Comparison of ENCODE assay signal across 18 cellular contexts in genomic region chr2:126775300-126775985, GRCh38.
DNase-seq lines count a peak whose midpoint lies in the region; ATAC-seq, FAIRE-seq and TF ChIP-seq lines count a peak whose summit lies in the region.
"Had no signal": no experiment of that assay in that cellular context is flagged by ENCODE, and none has a peak within 500 bp of the region (broad histone marks: within the 10 kb centered on the region; RNA-seq: fewer than 3 reads in every experiment).

No MANE protein-coding gene starts in this region.

- intact Hi-C loops in kidney (cut with DNase I): loop anchor here (5.0 kb wide), 1 partner anchor 248 kb away; no protein-coding TSS in a partner anchor
- intact Hi-C loops in left lung (cut with DNase I): no loop called here

- no peaks in the 10 kb centered on the region for H3K4me1 ChIP-seq in kidney (ENCODE audit: control insufficient read depth in 1 of 2, insufficient read depth in 1 of 2, low read depth in 1 of 2, low read length in 2 of 2)
- peaks cover 0 to 18% of the 10 kb centered on the region in 2 donors for H3K4me1 ChIP-seq in left lung
- H3K4me1 ChIP-seq: colonic mucosa, uterus had no signal

- H3K27ac Mint-ChIP-seq in activated CD8-positive, alpha-beta T cell treated with anti-CD3 and anti-CD28 coated beads, Interleukin-2, amount 10 ng/mL, durations not matched to agents 7 days and 5 days: no peak overlapping the region
- no peak overlapping the region for H3K27ac Mint-ChIP-seq in stimulated activated naive CD8-positive, alpha-beta T cell treated with anti-CD3 and anti-CD28 coated beads, Interleukin-15, amount 100 ng/mL, for 72 hours

- H3K27ac ChIP-seq in kidney (ENCODE audit: low read depth in 2 of 2, low read length in 2 of 2): no peak overlapping the region
- no peak overlapping the region for H3K27ac ChIP-seq in left lung
- H3K27ac ChIP-seq: colonic mucosa, sigmoid colon, uterus had no signal

- peak; percentile 57 for DNase-seq in activated effector memory CD4-positive, alpha-beta T cell treated with anti-CD3 and anti-CD28 coated beads, Interleukin-2, amount 50 U/mL, for 16 hours
- DNase-seq in activated effector memory CD4-positive, alpha-beta T cell treated with Interleukin-2 at 50 U/mL for 16 hours: no peak
- DNase-seq in activated CD8-positive, alpha-beta T cell treated with anti-CD3 and anti-CD28 coated beads, Interleukin-2, amount 10 ng/mL, durations not matched to agents 7 days and 5 days: no peak
- DNase-seq in kidney: peak; percentile 37
- no peak for DNase-seq in stimulated activated naive CD8-positive, alpha-beta T cell treated with anti-CD3 and anti-CD28 coated beads, Interleukin-15, amount 100 ng/mL, for 72 hours
- DNase-seq in DMS79 treated with DMSO at 0.1 percent for 48 hours (lab: John Stamatoyannopoulos, UW): no peak
- DNase-seq in left lung: no peak
- no peak for DNase-seq in erythroblast (lab: John Stamatoyannopoulos, UW)
- DNase-seq: colonic mucosa; hypothalamus; left colon; MM.1S; NCI-H2107; NCI-H774; sigmoid colon; stimulated activated CD4-positive, alpha-beta T cell treated with anti-CD3 and anti-CD28 coated beads, Interleukin-4, amount 100 ng/mL, for 1 hour; uterus had no signal

- no peak for TF ChIP-seq CTCF in kidney (IDR thresholded peaks at IDR 0.05; ENCODE audit: borderline replicate concordance, extremely low read depth, insufficient read depth)
- TF ChIP-seq CTCF in left lung (IDR thresholded peaks at IDR 0.05): no peak

- no peaks in the 10 kb centered on the region for H3K36me3 Mint-ChIP-seq in activated CD8-positive, alpha-beta T cell treated with anti-CD3 and anti-CD28 coated beads, Interleukin-2, amount 10 ng/mL, durations not matched to agents 7 days and 5 days (ENCODE audit: low read depth)

- H3K36me3 ChIP-seq in kidney (ENCODE audit: control insufficient read depth in 1 of 2, insufficient read depth in 2 of 2, low read length in 2 of 2) (no peaks in the 10 kb centered on the region), left lung (no peaks in the 10 kb centered on the region)
- H3K36me3 ChIP-seq: colonic mucosa, sigmoid colon, uterus had no signal

- no peak for ATAC-seq in activated CD8-positive, alpha-beta T cell treated with anti-CD3 and anti-CD28 coated beads, Interleukin-2, amount 10 ng/mL, durations not matched to agents 7 days and 5 days
- ATAC-seq in stimulated activated naive CD8-positive, alpha-beta T cell treated with anti-CD3 and anti-CD28 coated beads, Interleukin-15, amount 100 ng/mL, for 72 hours: no peak
- no peak for ATAC-seq in left lung
- ATAC-seq: left colon had no signal

- H3K4me1 Mint-ChIP-seq in activated CD8-positive, alpha-beta T cell treated with anti-CD3 and anti-CD28 coated beads, Interleukin-2, amount 10 ng/mL, durations not matched to agents 7 days and 5 days (ENCODE audit: low read depth): peaks cover 12% of the 10 kb centered on the region
- peaks cover 20% of the 10 kb centered on the region for H3K4me1 Mint-ChIP-seq in stimulated activated naive CD8-positive, alpha-beta T cell treated with anti-CD3 and anti-CD28 coated beads, Interleukin-15, amount 100 ng/mL, for 72 hours

- CTCF ChIA-PET in activated CD8-positive, alpha-beta T cell treated with anti-CD3 and anti-CD28 coated beads, Interleukin-2, amount 10 ng/mL, durations not matched to agents 7 days and 5 days (lab: Charles Lee): interaction anchor here (2.1 to 5.3 kb wide), 3 partner anchors 14 to 247 kb away, joined by 9 to 131 read pairs (median 19); no protein-coding TSS in a partner anchor

- TF ChIP-seq POLR2A in erythroblast (IDR thresholded peaks at IDR 0.05; ENCODE audit: low read length): no peak

- no peaks in the 10 kb centered on the region for H3K9me3 Mint-ChIP-seq in activated CD8-positive, alpha-beta T cell treated with anti-CD3 and anti-CD28 coated beads, Interleukin-2, amount 10 ng/mL, durations not matched to agents 7 days and 5 days (ENCODE audit: insufficient read depth)
- no peaks in the 10 kb centered on the region for H3K9me3 Mint-ChIP-seq in stimulated activated naive CD8-positive, alpha-beta T cell treated with anti-CD3 and anti-CD28 coated beads, Interleukin-15, amount 100 ng/mL, for 72 hours

- no peak overlapping the region for H3K9ac ChIP-seq in kidney (ENCODE audit: low read length in 2 of 2)

- peak overlapping the region; percentile 87 for H3K4me3 Mint-ChIP-seq in activated CD8-positive, alpha-beta T cell treated with anti-CD3 and anti-CD28 coated beads, Interleukin-2, amount 10 ng/mL, durations not matched to agents 7 days and 5 days
- peak overlapping the region; percentile 52 to 80 for H3K4me3 Mint-ChIP-seq in stimulated activated naive CD8-positive, alpha-beta T cell treated with anti-CD3 and anti-CD28 coated beads, Interleukin-15, amount 100 ng/mL, for 72 hours

- peaks cover 0 to 5% of the 10 kb centered on the region in 2 donors for H3K27me3 ChIP-seq in left lung
- H3K27me3 ChIP-seq: colonic mucosa, sigmoid colon, uterus had no signal

- H3K27me3 Mint-ChIP-seq in activated CD8-positive, alpha-beta T cell treated with anti-CD3 and anti-CD28 coated beads, Interleukin-2, amount 10 ng/mL, durations not matched to agents 7 days and 5 days (ENCODE audit: low read depth): peaks cover 20% of the 10 kb centered on the region
- H3K27me3 Mint-ChIP-seq in stimulated activated naive CD8-positive, alpha-beta T cell treated with anti-CD3 and anti-CD28 coated beads, Interleukin-15, amount 100 ng/mL, for 72 hours: no peaks in the 10 kb centered on the region

- H3K4me3 ChIP-seq in kidney (ENCODE audit: low read length in 2 of 2) (no peak overlapping the region), left lung (no peak overlapping the region)
- H3K4me3 ChIP-seq: uterus had no signal

- H3K9me3 ChIP-seq in kidney (ENCODE audit: control insufficient read depth in 1 of 2, low read length in 2 of 2): no peaks in the 10 kb centered on the region
- H3K9me3 ChIP-seq in left lung: no peaks in the 10 kb centered on the region
- H3K9me3 ChIP-seq: colonic mucosa, sigmoid colon, uterus had no signal

- FAIRE-seq in kidney (lab: Jason Lieb, UNC): no peak
- FAIRE-seq: HTR-8/SVneo had no signal

- POLR2A ChIA-PET in activated CD8-positive, alpha-beta T cell treated with anti-CD3 and anti-CD28 coated beads, Interleukin-2, amount 10 ng/mL, durations not matched to agents 7 days and 5 days (lab: Charles Lee): interaction anchor here (0.6 kb wide), 1 partner anchor 123 kb away, joined by 3 read pairs; no protein-coding TSS in a partner anchor

Comparison
In these comparisons a context has a peak if more than half of its experiments do, and no peak if none do; other contexts are left out.
1. DNase-seq: peak in activated effector memory CD4-positive, alpha-beta T cell treated with anti-CD3 and anti-CD28 coated beads, Interleukin-2, amount 50 U/mL, for 16 hours (single experiment) and kidney (single experiment); none in activated effector memory CD4-positive, alpha-beta T cell treated with Interleukin-2 at 50 U/mL for 16 hours (single experiment), activated CD8-positive, alpha-beta T cell treated with anti-CD3 and anti-CD28 coated beads, Interleukin-2, amount 10 ng/mL, durations not matched to agents 7 days and 5 days (single experiment), stimulated activated naive CD8-positive, alpha-beta T cell treated with anti-CD3 and anti-CD28 coated beads, Interleukin-15, amount 100 ng/mL, for 72 hours (0 of 2), DMS79 treated with DMSO at 0.1 percent for 48 hours (single experiment), left lung (0 of 2) and erythroblast (0 of 2).